16 cellular contexts compared by ENCODE assay signal in genomic region chr1:230694464-230694863, GRCh38. TPM values are rescaled to one million over a fixed set of nuclear protein-coding genes. Genes with fewer than 3 reads are reported as not detected.
"Had no signal": no experiment of that assay in that cellular context is flagged by ENCODE, and none has a peak within 500 bp of the region (broad histone marks: within the 10 kb centered on the region; RNA-seq: fewer than 3 reads in every experiment).

No MANE protein-coding gene starts in this region.

- H3K4me3 Mint-ChIP-seq: activated CD4-positive, alpha-beta memory T cell treated with anti-CD3 and anti-CD28 coated beads for 36 hours; activated T-cell treated with anti-CD3 and anti-CD28 coated beads, Interleukin-2, amount 50 U/mL, for 4 hours; neural progenitor cell; T-helper 17 cell had no signal

- H3K27ac ChIP-seq: ascending aorta, gastroesophageal sphincter, neural progenitor cell, pancreas, transverse colon had no signal

- H3K27me3 Mint-ChIP-seq: activated CD4-positive, alpha-beta memory T cell treated with anti-CD3 and anti-CD28 coated beads for 36 hours had no signal

- H3K9me3 Mint-ChIP-seq: activated CD4-positive, alpha-beta memory T cell treated with anti-CD3 and anti-CD28 coated beads for 36 hours; activated T-cell treated with anti-CD3 and anti-CD28 coated beads, Interleukin-2, amount 50 U/mL, for 4 hours; neural progenitor cell had no signal

- H3K27me3 ChIP-seq: ascending aorta, gastroesophageal sphincter, neural progenitor cell, pancreas, transverse colon had no signal

- DNase-seq: activated CD4-positive, alpha-beta memory T cell treated with anti-CD3 and anti-CD28 coated beads for 36 hours; activated gamma-delta T cell treated with Interleukin-2 at 50 U/mL for 16 hours; activated T-cell treated with anti-CD3 and anti-CD28 coated beads, Interleukin-2, amount 50 U/mL, for 4 hours; left ventricle myocardium superior; mesendoderm; pancreas; SHP77; stimulated activated CD4-positive, alpha-beta T cell treated with anti-CD3 and anti-CD28 coated beads, Interleukin-4, amount 100 ng/mL, for 1 hour; T-helper 17 cell; transverse colon had no signal

- H3K27ac Mint-ChIP-seq: activated CD4-positive, alpha-beta memory T cell treated with anti-CD3 and anti-CD28 coated beads for 36 hours; neural progenitor cell; T-helper 17 cell had no signal

- H3K4me3 ChIP-seq: ascending aorta, gastroesophageal sphincter, neural progenitor cell, pancreas, transverse colon had no signal

- ATAC-seq: activated T-cell treated with anti-CD3 and anti-CD28 coated beads, Interleukin-2, amount 50 U/mL, for 4 hours; gastroesophageal sphincter; left ventricle myocardium superior; pancreas; SK-N-SH treated with all-trans-retinoic acid at 6 μM for 48 hours; T-helper 17 cell had no signal

- H3K9me3 ChIP-seq: ascending aorta, gastroesophageal sphincter, pancreas, transverse colon had no signal

- H3K4me1 ChIP-seq: ascending aorta, gastroesophageal sphincter, neural progenitor cell, pancreas, transverse colon had no signal

RNA-seq across cellular contexts. Expression of gene AGT, which starts 19.5 kb away (rescaled TPM):
- total RNA-seq: activated CD4-positive, alpha-beta memory T cell treated with anti-CD3 and anti-CD28 coated beads for 36 hours; T-helper 17 cell had no signal
- polyA plus RNA-seq: keratinocyte had no signal

RNA-seq across cellular contexts. Expression of gene CAPN9, which starts 52.7 kb away (rescaled TPM):
- total RNA-seq: activated CD4-positive, alpha-beta memory T cell treated with anti-CD3 and anti-CD28 coated beads for 36 hours; activated T-cell treated with anti-CD3 and anti-CD28 coated beads, Interleukin-2, amount 50 U/mL, for 4 hours; ascending aorta; T-helper 17 cell had no signal
- polyA plus RNA-seq: fibroblast of lung, keratinocyte, pancreas had no signal
